ENCODE assay signal across 8 cellular contexts in the genomic region with DNA sequence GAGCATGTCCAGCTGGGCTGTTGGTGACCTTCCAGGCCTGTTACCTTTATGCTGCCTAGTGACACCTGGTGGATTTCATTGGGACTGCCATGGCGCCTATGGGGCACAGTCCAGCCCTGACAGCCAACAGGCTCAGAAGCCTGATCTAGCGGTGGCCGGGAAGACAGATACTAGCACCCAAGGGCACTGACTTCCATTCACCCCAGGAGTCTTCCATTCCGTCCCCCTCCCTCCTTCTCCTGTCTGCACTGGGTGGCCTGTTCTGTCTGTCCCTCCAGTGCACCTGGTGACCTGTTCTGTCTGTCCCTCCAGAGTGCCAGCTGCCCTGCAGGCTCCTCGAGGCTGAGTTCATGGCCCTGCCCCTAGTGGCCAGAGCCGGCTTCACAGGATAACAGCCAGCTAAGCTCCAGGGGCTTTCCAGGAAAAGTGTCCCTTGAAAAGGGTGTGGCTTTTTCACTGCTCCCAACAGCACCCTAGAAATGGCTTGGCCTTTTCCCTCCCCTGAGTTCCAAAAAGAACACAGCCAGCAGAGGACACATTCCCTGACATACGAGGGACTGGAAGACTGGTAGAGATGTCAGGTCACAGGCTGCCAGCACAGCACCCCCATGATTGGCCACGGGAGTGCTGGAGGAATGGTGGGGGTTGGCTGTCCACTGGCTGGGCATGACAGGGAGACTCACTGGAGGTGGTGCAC. TPM values are rescaled to one million over a fixed set of nuclear protein-coding genes. Genes with fewer than 3 reads are reported as not detected.
A peak's percentile ranks its signal among the peaks of the same experiment; 100 is the strongest.
DNase-seq lines count a peak whose midpoint lies in the region; ATAC-seq and TF ChIP-seq lines count a peak whose summit lies in the region.
"Not testable (repeated sequence)": the region's sequence is repeated elsewhere in the genome, so short reads cannot be mapped to it uniquely, and the experiment has no call there.

No MANE protein-coding gene starts in this region.

- CTCF ChIA-PET in AG04449 (lab: Yijun Ruan, JAX) = interaction anchor here (0.6 to 2.7 kb wide), 11 partner anchors 8 to 356 kb away, joined by 3 to 25 read pairs (median 3); no protein-coding TSS in a partner anchor

- ATAC-seq in GM18873 (IDR thresholded peaks at IDR 0.05; ENCODE audit: low FRiP score, unreplicated experiment) = peak; percentile 66
- ATAC-seq in HG02973 (IDR thresholded peaks at IDR 0.05; ENCODE audit: unreplicated experiment) = peak; percentile 84

- not testable (repeated sequence) for H3K4me1 ChIP-seq in Peyer's patch, esophagus squamous epithelium

- intact Hi-C loops in esophagus squamous epithelium (cut with DNase I) = not testable (repeated sequence)

- POLR2A ChIA-PET in AG04449 (lab: Yijun Ruan, JAX) = interaction anchor here (1.0 kb wide), 1 partner anchor 15 kb away, joined by 3 read pairs; a partner anchor contains a TSS

- TF ChIP-seq POLR2A in Peyer's patch (IDR thresholded peaks at IDR 0.05); esophagus squamous epithelium (IDR thresholded peaks at IDR 0.05): not testable (repeated sequence)

- H3K27me3 ChIP-seq in Peyer's patch = not testable (repeated sequence)
- H3K27me3 ChIP-seq in esophagus squamous epithelium = peaks cover 0 to 42% (median 0%) of the 10 kb centered on the region in 4 donors

- TF ChIP-seq CTCF in AG04449 (IDR thresholded peaks at IDR 0.05; ENCODE audit: insufficient read depth, low read length, missing control alignments) = peak; percentile 75
- TF ChIP-seq CTCF in Peyer's patch (IDR thresholded peaks at IDR 0.05) = peak; percentile 33 to 86 (median 72)
- peak; percentile 57 to 80 (median 70) for TF ChIP-seq CTCF in esophagus squamous epithelium (IDR thresholded peaks at IDR 0.05)

- WGBS in esophagus squamous epithelium, 2 donors = 0 to 3% methylated on average over 4 of the region's 8 CpGs

- H3K9me3 ChIP-seq in Peyer's patch, esophagus squamous epithelium: not testable (repeated sequence)

- not testable (repeated sequence) for DNase-seq in AG04449 (ENCODE audit: low read depth, low spot score); esophagus squamous epithelium (lab: John Stamatoyannopoulos, UW)
- peak; percentile 74 to 92 (median 89) for DNase-seq in Peyer's patch
- DNase-seq in activated T-helper 1 cell treated with Interleukin-2 at 50 U/mL for 16 hours (ENCODE audit: low read depth) = peak; percentile 37
- peak; percentile 69 to 78 for DNase-seq in lung microvascular endothelial cell (ENCODE audit: low read depth in 2 of 2)
- peak; percentile 76 to 81 for DNase-seq in stimulated activated CD4-positive, alpha-beta T cell treated with anti-CD3 and anti-CD28 coated beads, Interleukin-2, amount 100 ng/mL, for 24 hours

- H3K27ac ChIP-seq in Peyer's patch, esophagus squamous epithelium: not testable (repeated sequence)

- H3K36me3 ChIP-seq in Peyer's patch, esophagus squamous epithelium: not testable (repeated sequence)

- H3K4me3 ChIP-seq in AG04449 (ENCODE audit: low read depth, low read length) (peak overlapping the region; percentile 40), Peyer's patch (peak overlapping the region in 2 of 4 donors; percentile 35 to 44), esophagus squamous epithelium (peak overlapping the region in 2 of 4 donors; percentile 26 to 55)

RNA-seq across cellular contexts. Expression of a gene that starts 15.2 kb away (rescaled TPM):
- total RNA-seq in Peyer's patch (not detected), esophagus squamous epithelium (not detected), lung microvascular endothelial cell (under 0.01 TPM in 1 of 2 replicates, not detected in the other)

RNA-seq across cellular contexts. Expression of a gene that starts 15.2 kb away (rescaled TPM):
- total RNA-seq in Peyer's patch (10 to 100 TPM; 13.8 to 37.3 (median 24.7) TPM), esophagus squamous epithelium (10 to 100 TPM in 2 of 4 donors, 1 to 10 TPM in 2; 2.8 to 15.3 (median 9.5) TPM), lung microvascular endothelial cell (4.2 and 7.0 TPM in 2 replicates)

RNA-seq across cellular contexts. Expression of a gene that starts 16.3 kb away (rescaled TPM):
- total RNA-seq in Peyer's patch (not detected), esophagus squamous epithelium (not detected), lung microvascular endothelial cell (not detected in 2 replicates)
